ENCODE assay signal across 24 cellular contexts in genomic region chr12:103654816-103655215, GRCh38.
DNase-seq lines count a peak whose midpoint lies in the region; ATAC-seq, FAIRE-seq and TF ChIP-seq lines count a peak whose summit lies in the region.
"Had no signal": no experiment of that assay in that cellular context is flagged by ENCODE, and none has a peak within 500 bp of the region (broad histone marks: within the 10 kb centered on the region; RNA-seq: fewer than 3 reads in every experiment).

No MANE protein-coding gene starts in this region.

- H3K36me3 ChIP-seq in mucosa of descending colon (ENCODE audit: low read depth) = no peaks in the 10 kb centered on the region
- H3K36me3 ChIP-seq in small intestine (ENCODE audit: control insufficient read depth in 2 of 2, insufficient read depth in 2 of 2, low read length in 2 of 2) = no peaks in the 10 kb centered on the region
- H3K36me3 ChIP-seq: BLaER1 had no signal

- peak; percentile 81 for ATAC-seq in mucosa of descending colon
- ATAC-seq: CD8-positive, alpha-beta T cell; GM12878 had no signal

- DNase-seq in LoVo (ENCODE audit: low spot score) = peak; percentile 20
- DNase-seq in mucosa of descending colon = no peak
- peak; percentile 84 for DNase-seq in small intestine
- no peak for DNase-seq in RCC 7860 (ENCODE audit: low spot score)
- DNase-seq in GM03348 (ENCODE audit: low spot score) = no peak
- DNase-seq in coronary artery (ENCODE audit: low spot score) = no peak
- DNase-seq in activated effector memory CD4-positive, alpha-beta T cell treated with Interleukin-2 at 50 U/mL for 16 hours = no peak
- DNase-seq: Caco-2; CD4-positive, CD25-positive, alpha-beta regulatory T cell; CD8-positive, alpha-beta T cell; DMS153; DND-41; GM23248; H7; HCEC 1CT had no signal

- H3K9me3 ChIP-seq in mucosa of descending colon = no peaks in the 10 kb centered on the region
- H3K9me3 ChIP-seq in small intestine (ENCODE audit: control insufficient read depth, low read depth) = no peaks in the 10 kb centered on the region
- H3K9me3 ChIP-seq: BLaER1, Caco-2 had no signal

- H3K4me3 ChIP-seq in mucosa of descending colon (no peak overlapping the region), small intestine (ENCODE audit: low read depth in 1 of 2, low read length in 2 of 2) (no peak overlapping the region), coronary artery (no peak overlapping the region)
- H3K4me3 ChIP-seq: BLaER1, GM12878, GM23248 had no signal

- H3K27me3 ChIP-seq in small intestine (ENCODE audit: control insufficient read depth in 2 of 2, insufficient read depth in 2 of 2, low read length in 2 of 2) = no peaks in the 10 kb centered on the region
- H3K27me3 ChIP-seq: BLaER1 had no signal

- no peak overlapping the region for H3K27ac ChIP-seq in small intestine (ENCODE audit: low read depth in 1 of 2, low read length in 1 of 2)
- no peak overlapping the region for H3K27ac ChIP-seq in coronary artery
- H3K27ac ChIP-seq: 22Rv1, BLaER1, C4-2B, GM23248 had no signal

- WGBS in small intestine, 3 donors = 18 to 56% (median 46%) methylated on average over 3 of the region's 3 CpGs

- H3K4me1 ChIP-seq in mucosa of descending colon (ENCODE audit: low read depth) = peaks cover 23% of the 10 kb centered on the region
- peaks cover 0 to 2% of the 10 kb centered on the region in 2 donors for H3K4me1 ChIP-seq in small intestine (ENCODE audit: control insufficient read depth in 2 of 2, insufficient read depth in 1 of 2, low read depth in 1 of 2, low read length in 1 of 2)
- H3K4me1 ChIP-seq: BLaER1, Caco-2 had no signal

- no peak for TF ChIP-seq CTCF in mucosa of descending colon (IDR thresholded peaks at IDR 0.05)
- no peak for TF ChIP-seq CTCF in coronary artery (IDR thresholded peaks at IDR 0.05)

- intact Hi-C loops in mucosa of descending colon (cut with DNase I, micrococcal nuclease) = no loop called here

- peak; percentile 45 for FAIRE-seq in colon (lab: Jason Lieb, UNC)
- peak; percentile 5 for FAIRE-seq in small intestine (lab: Jason Lieb, UNC)
- FAIRE-seq in RCC 7860 (lab: Jason Lieb, UNC) = no peak
- FAIRE-seq: A204.1, G401.6, GM12878, GM19239, H1 had no signal

Comparison
In these comparisons a context has a peak if more than half of its experiments do, and no peak if none do; other contexts are left out.
1. DNase-seq: peak in LoVo (single experiment) and small intestine (single experiment); none in mucosa of descending colon (0 of 3), RCC 7860 (single experiment), GM03348 (single experiment), coronary artery (single experiment) and activated effector memory CD4-positive, alpha-beta T cell treated with Interleukin-2 at 50 U/mL for 16 hours (single experiment).